14 cellular contexts compared by ENCODE assay signal in the genomic region with DNA sequence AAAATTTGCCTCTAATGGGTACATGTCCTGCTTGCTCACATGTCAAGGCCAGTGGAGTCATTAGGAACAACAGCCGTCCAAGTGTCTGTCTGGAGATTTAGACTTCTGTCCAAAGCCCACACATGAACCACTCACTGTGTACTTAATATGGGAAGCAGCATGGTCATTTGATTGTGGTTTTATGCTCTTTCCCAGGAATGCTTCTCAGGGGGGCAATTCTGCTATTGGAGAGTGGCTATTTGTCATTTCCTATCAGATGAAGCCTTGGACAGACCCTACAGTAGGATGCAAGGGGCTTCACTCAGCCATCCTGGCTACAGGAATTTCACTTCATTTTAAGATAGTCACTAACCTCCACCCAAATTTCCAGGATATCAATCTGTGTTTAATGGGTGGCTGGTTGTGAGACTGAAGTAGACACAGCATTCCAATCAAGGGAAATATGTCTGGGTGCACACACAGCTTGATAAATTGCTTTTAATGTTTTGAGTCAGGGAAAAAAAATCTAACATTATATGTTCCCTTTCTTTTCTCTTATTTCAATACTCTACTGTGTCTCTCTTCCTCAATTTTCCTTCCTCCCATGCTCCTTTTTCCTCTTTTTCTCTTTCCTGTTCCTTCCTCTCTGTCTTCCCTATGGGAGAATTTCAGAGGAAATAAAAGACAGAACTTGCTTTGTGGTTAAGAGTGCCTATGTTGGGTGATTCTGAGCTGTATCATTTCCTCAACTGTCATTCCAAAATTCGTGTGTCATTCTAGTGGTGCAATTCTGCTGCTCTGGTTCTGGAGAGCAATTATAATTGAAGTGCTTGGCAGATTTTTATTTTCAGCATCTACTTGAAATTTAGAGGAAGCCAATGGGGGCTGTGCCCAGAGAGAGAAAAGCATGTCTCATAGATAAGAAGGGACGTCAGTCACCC.
A peak's percentile ranks its signal among the peaks of the same experiment; 100 is the strongest.
DNase-seq lines count a peak whose midpoint lies in the region; ATAC-seq, FAIRE-seq and TF ChIP-seq lines count a peak whose summit lies in the region.
"Had no signal": no experiment of that assay in that cellular context is flagged by ENCODE, and none has a peak within 500 bp of the region (broad histone marks: within the 10 kb centered on the region; RNA-seq: fewer than 3 reads in every experiment).

No MANE protein-coding gene starts in this region.

- no peaks in the 10 kb centered on the region for H3K27me3 ChIP-seq in dorsolateral prefrontal cortex

- FAIRE-seq in HTR-8/SVneo (lab: Jason Lieb, UNC): no peak

- intact Hi-C loops in dorsolateral prefrontal cortex (cut with DNase I): no loop called here

- DNase-seq in AG08395 (ENCODE audit: low spot score) (peak; percentile 50), HTR-8/SVneo (ENCODE audit: insufficient read length, low spot score) (peak; percentile 26), astrocyte of the hippocampus (ENCODE audit: low read depth, low spot score) (peak; percentile 67), hepatic stellate cell (ENCODE audit: low spot score) (peak; percentile 17), dorsolateral prefrontal cortex (no peak), mesenteric fat pad (ENCODE audit: low spot score) (no peak)
- DNase-seq: activated naive CD8-positive, alpha-beta T cell treated with anti-CD3 and anti-CD28 coated beads, Interleukin-2, amount 10 ng/mL, durations not matched to agents 7 days and 5 days; GDM1; NCI-H1436 treated with DMSO at 0.1 percent for 48 hours; nephron progenitor cell; T-helper 9 cell had no signal

- no peak overlapping the region for H3K4me3 ChIP-seq in dorsolateral prefrontal cortex

- no peak overlapping the region for H3K27ac ChIP-seq in dorsolateral prefrontal cortex
- H3K27ac ChIP-seq: C4-2B had no signal

- no peak for TF ChIP-seq CTCF in dorsolateral prefrontal cortex (IDR thresholded peaks at IDR 0.05 in 54 of 56, conservative IDR thresholded peaks at IDR 0.05 in 2 of 56; ENCODE audit: low read depth in 1 of 56, partially characterized antibody in 56 of 56)

- ATAC-seq in HG03460 (IDR thresholded peaks at IDR 0.05; ENCODE audit: unreplicated experiment) (no peak), HG02938 (IDR thresholded peaks at IDR 0.05; ENCODE audit: unreplicated experiment) (no peak)

Comparison
In these comparisons a context has a peak if more than half of its experiments do, and no peak if none do; other contexts are left out.
1. DNase-seq: peak in AG08395 (single experiment), HTR-8/SVneo (single experiment), astrocyte of the hippocampus (single experiment) and hepatic stellate cell (single experiment); none in dorsolateral prefrontal cortex (0 of 10) and mesenteric fat pad (single experiment).